1 cellular context compared by ENCODE assay signal in the genomic region with DNA sequence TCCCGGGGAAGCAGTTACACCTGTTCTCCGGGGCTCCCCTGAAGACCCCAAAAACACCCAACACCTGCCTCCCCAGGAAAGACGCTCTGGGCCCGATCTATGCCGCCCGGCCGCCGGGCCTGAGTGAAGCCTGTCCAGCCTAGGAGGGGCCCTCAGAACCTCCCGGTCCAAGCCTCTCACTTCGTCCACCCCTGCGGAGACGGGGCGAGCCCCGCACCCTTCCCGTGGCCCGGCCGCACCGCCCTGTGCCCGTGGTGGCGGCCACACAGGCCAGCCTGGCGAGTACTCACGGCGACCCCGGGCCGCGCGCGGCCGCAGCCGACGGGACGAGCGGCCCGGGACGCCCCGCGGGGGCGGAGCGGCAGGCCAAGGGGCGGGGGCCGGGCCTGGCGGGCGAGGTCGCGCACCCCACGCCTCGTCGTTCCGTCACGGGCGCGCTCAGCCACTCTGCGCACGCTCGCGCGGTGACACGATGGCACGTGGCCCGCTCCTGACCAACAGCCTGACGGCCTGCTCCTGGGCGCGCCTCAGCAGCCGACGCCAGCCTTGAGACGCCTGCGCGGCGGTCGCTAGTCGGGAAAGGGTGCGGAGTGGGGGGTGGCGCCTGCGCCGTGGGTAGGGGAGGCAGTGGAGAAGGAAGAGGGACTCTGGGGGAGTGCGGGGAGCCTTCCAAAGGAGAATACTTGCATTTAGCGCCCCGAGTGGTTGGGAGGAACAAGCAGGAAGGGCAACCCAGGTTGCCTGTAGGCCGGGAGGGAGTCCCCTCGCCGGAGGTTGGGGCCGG.
A peak's percentile ranks its signal among the peaks of the same experiment; 100 is the strongest.
TF ChIP-seq lines count a peak whose summit lies in the region.

Gene PARP6, minus strand, starts transcription at position 342 of the 784 bp plus-strand sequence. CDS start 5,077 bp downstream, outside the sequence.

TF ChIP-seq in Ishikawa, 13 proteins besides CTCF, POLR2A, EP300 and RAD21 (continued from another document):
- TF ChIP-seq TCF12 (IDR thresholded peaks at IDR 0.05; ENCODE audit: low read depth) (no peak), NFIC (IDR thresholded peaks at IDR 0.05) (no peak; the same call in 1 of the 2 replicates), TAF1 (IDR thresholded peaks at IDR 0.05; ENCODE audit: low read depth) (no peak), CREB1 (IDR thresholded peaks at IDR 0.05; ENCODE audit: low read depth) (peak; percentile 62; the same call in 1 of the 2 replicates)
